28 cellular contexts compared by ENCODE assay signal in the genomic region with DNA sequence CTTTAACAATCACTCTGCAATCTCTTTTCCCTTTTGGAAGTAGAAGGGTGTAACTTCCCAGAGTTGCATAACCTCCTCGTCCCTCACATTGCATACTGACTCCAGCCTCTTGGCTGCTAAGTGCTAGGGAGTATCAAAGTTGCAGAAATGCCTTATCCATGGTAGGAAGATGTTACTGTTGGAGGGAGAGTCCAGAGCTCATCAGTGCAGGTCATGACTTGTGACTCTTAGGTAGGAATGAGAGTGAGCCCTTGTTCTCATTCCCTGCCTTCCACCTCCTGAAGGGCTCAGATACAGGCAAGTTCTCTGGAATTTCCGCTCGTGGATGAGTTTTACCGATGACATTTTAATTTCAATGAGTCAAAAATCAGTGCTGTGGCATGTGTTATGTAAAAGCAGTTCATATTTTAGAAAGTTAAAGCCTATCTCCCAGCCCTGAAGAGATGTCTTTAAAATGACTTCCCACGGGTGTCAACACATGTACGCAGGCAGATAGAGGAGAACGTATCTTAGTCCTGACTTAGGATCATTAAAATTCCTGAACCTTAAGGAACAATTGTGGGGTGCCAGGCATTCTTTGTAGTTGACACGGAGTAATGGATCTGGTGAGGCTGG. TPM values are rescaled to one million over a fixed set of nuclear protein-coding genes. Genes with fewer than 3 reads are reported as not detected.
DNase-seq lines count a peak whose midpoint lies in the region; ATAC-seq, FAIRE-seq and TF ChIP-seq lines count a peak whose summit lies in the region.
"Had no signal": no experiment of that assay in that cellular context is flagged by ENCODE, and none has a peak within 500 bp of the region (broad histone marks: within the 10 kb centered on the region; RNA-seq: fewer than 3 reads in every experiment).

No MANE protein-coding gene starts in this region.

- ATAC-seq in HepG2 (no peak), right lobe of liver (no peak), pancreas (no peak)

- POLR2A ChIA-PET in HepG2 (lab: Yijun Ruan, JAX) = no interaction called here

- H3K4me1 ChIP-seq in HepG2 (ENCODE audit: insufficient read depth, low read length) (no peaks in the 10 kb centered on the region), right lobe of liver (no peaks in the 10 kb centered on the region), astrocyte (ENCODE audit: insufficient read depth, low read length) (no peaks in the 10 kb centered on the region), pancreas (no peaks in the 10 kb centered on the region)

- DNase-seq in HepG2 (ENCODE audit: low spot score) (no peak), right lobe of liver (no peak), astrocyte (ENCODE audit: low read depth) (peak; percentile 34), fibroblast of mammary gland (ENCODE audit: low read depth) (peak; percentile 8), putamen (ENCODE audit: low spot score) (peak; percentile 50), pancreas (no peak), NAMALWA (ENCODE audit: low spot score) (no peak)
- DNase-seq in stimulated activated naive CD4-positive, alpha-beta T cell treated with Interleukin-2 at 50 U/mL for 16 hours (lab: John Stamatoyannopoulos, UW) = no peak
- DNase-seq: ACHN; AML-193; Calu3; CD8-positive, alpha-beta memory T cell; GDM1; H9; IMR-90; MV-4-11; NCI-H1694; NCI-H2081; NCI-H2171; NCI-H446; NCI-H526; OCI-M1; SHP77 had no signal

- H3K4me3 Mint-ChIP-seq in astrocyte (ENCODE audit: unreplicated experiment) = no peak overlapping the region
- H3K4me3 Mint-ChIP-seq: CD8-positive, alpha-beta memory T cell; H9 had no signal

- no peak overlapping the region for H3K9ac ChIP-seq in HepG2 (ENCODE audit: insufficient read depth, low read depth, low read length)
- no peak overlapping the region for H3K9ac ChIP-seq in astrocyte (ENCODE audit: low read length)
- H3K9ac ChIP-seq: KMS-11 had no signal

- intact Hi-C loops in HepG2 (cut with micrococcal nuclease; ENCODE audit: unreplicated experiment) (no loop called here), right lobe of liver (cut with DNase I) (no loop called here), pancreas (cut with DNase I) (no loop called here)

- in situ Hi-C loops in HepG2 (cut with HindIII; ENCODE audit: extremely low pct_ligation_motif_present, low pct_unique_long_range_greater_than_20kb) = no loop called here

- H3K27ac ChIP-seq in HepG2 (ENCODE audit: extremely low read length, insufficient read depth, low read length) (no peak overlapping the region), right lobe of liver (no peak overlapping the region), astrocyte (ENCODE audit: low read depth, low read length) (no peak overlapping the region), pancreas (no peak overlapping the region)
- H3K27ac ChIP-seq: 22Rv1, C4-2B, HL-60, KMS-11 had no signal

- H3K4me3 ChIP-seq in HepG2 (replicated peaks in 1 of 3; ENCODE audit: insufficient read depth in 1 of 3, low read depth in 2 of 3, low read length in 3 of 3) (no peak overlapping the region), right lobe of liver (no peak overlapping the region), astrocyte (ENCODE audit: insufficient read depth, low read depth, low read length) (no peak overlapping the region), fibroblast of mammary gland (ENCODE audit: control insufficient read depth, low read depth, low read length) (no peak overlapping the region), pancreas (no peak overlapping the region)

- no TSS peak for BruUV-seq in HepG2 (replicated peaks; lab: Mats Ljungman, UMichigan)

- peaks cover 0 to 14% of the 10 kb centered on the region in 2 experiments; a peak in 2 of 5 replicates for H3K27me3 ChIP-seq in HepG2 (ENCODE audit: control insufficient read depth in 1 of 2, insufficient read depth in 2 of 2, low read length in 2 of 2)
- H3K27me3 ChIP-seq in right lobe of liver = no peaks in the 10 kb centered on the region
- H3K27me3 ChIP-seq in astrocyte (ENCODE audit: insufficient read depth, low read length) = no peaks in the 10 kb centered on the region
- H3K27me3 ChIP-seq in pancreas = no peaks in the 10 kb centered on the region

- no peak overlapping the region for H3K27ac Mint-ChIP-seq in astrocyte (ENCODE audit: unreplicated experiment)
- H3K27ac Mint-ChIP-seq: H9 had no signal

- H3K27me3 Mint-ChIP-seq in astrocyte (ENCODE audit: low read depth, unreplicated experiment) = peaks cover 54% of the 10 kb centered on the region

- no peak for TF ChIP-seq EP300 in HepG2 (IDR thresholded peaks at IDR 0.05; ENCODE audit: low read depth in 2 of 2, low read length in 2 of 2)
- TF ChIP-seq EP300 in HepG2 (CRISPR knock-in tag; IDR thresholded peaks at IDR 0.05; ENCODE audit: borderline replicate concordance) = no peak

- H3K9me3 Mint-ChIP-seq in astrocyte (ENCODE audit: unreplicated experiment) = peaks cover 4% of the 10 kb centered on the region
- H3K9me3 Mint-ChIP-seq: H9 had no signal

- H3K9me3 ChIP-seq in HepG2 (ENCODE audit: low read length) (no peaks in the 10 kb centered on the region), right lobe of liver (no peaks in the 10 kb centered on the region), astrocyte (ENCODE audit: insufficient read depth, low read depth, low read length) (no peaks in the 10 kb centered on the region), pancreas (no peaks in the 10 kb centered on the region)

- no peak for TF ChIP-seq POLR2A in HepG2 (IDR thresholded peaks at IDR 0.05; ENCODE audit: insufficient read depth in 1 of 2, low read depth in 2 of 2, low read length in 2 of 2)
- TF ChIP-seq POLR2A in right lobe of liver (IDR thresholded peaks at IDR 0.05) = no peak

- WGBS in HepG2 (ENCODE audit: low lambda C conversion rate) = 0% methylated on average over 5 of the region's 8 CpGs
- WGBS in right lobe of liver (ENCODE audit: insufficient coverage, low coverage, low lambda C conversion rate, missing lambda C conversion rate) = 49% methylated on average over 8 of the region's 8 CpGs
- 38 to 54% methylated on average over 8 of the region's 8 CpGs for WGBS in pancreas, 2 donors

- H3K4me2 ChIP-seq in HepG2 (ENCODE audit: low read depth, low read length) (no peak overlapping the region), astrocyte (ENCODE audit: low read length) (no peak overlapping the region)
- H3K4me2 ChIP-seq: KMS-11 had no signal

- TF ChIP-seq RAD21 in HepG2 (CRISPR knock-in tag; IDR thresholded peaks at IDR 0.05) = no peak

- H3K36me3 ChIP-seq in HepG2 (replicated peaks in 1 of 2; ENCODE audit: control insufficient read depth in 1 of 2, insufficient read depth in 2 of 2, low read length in 2 of 2) (no peaks in the 10 kb centered on the region), right lobe of liver (no peaks in the 10 kb centered on the region), astrocyte (ENCODE audit: insufficient read depth, low read length) (no peaks in the 10 kb centered on the region), pancreas (no peaks in the 10 kb centered on the region)

- no peaks in the 10 kb centered on the region for H3K36me3 Mint-ChIP-seq in astrocyte (ENCODE audit: low read depth, unreplicated experiment)
- H3K36me3 Mint-ChIP-seq: CD8-positive, alpha-beta memory T cell had no signal

- H3K79me2 ChIP-seq in HepG2 (ENCODE audit: insufficient read depth, low read length) (no peaks in the 10 kb centered on the region), astrocyte (ENCODE audit: insufficient read depth, low read length) (peaks cover 3% of the 10 kb centered on the region)

- H2AFZ ChIP-seq in HepG2 (ENCODE audit: low read length) (no peak overlapping the region), astrocyte (ENCODE audit: low read depth, low read length) (no peak overlapping the region)

- TF ChIP-seq CTCF in HepG2 (CRISPR knock-in tag; IDR thresholded peaks at IDR 0.05) (no peak), right lobe of liver (IDR thresholded peaks at IDR 0.05) (no peak), astrocyte (IDR thresholded peaks at IDR 0.05; ENCODE audit: insufficient read depth, low read depth, low read length) (no peak), fibroblast of mammary gland (conservative IDR thresholded peaks at IDR 0.05; ENCODE audit: control insufficient read depth, insufficient read depth, low read depth, low read length) (no peak), pancreas (IDR thresholded peaks at IDR 0.05) (no peak)

- CTCF ChIA-PET in HepG2 (lab: Yijun Ruan, JAX; ENCODE audit: low intra/inter-chr PET ratio, low total read pairs) = no interaction called here

- no peak for FAIRE-seq in HepG2 (lab: Jason Lieb, UNC)
- FAIRE-seq in astrocyte (lab: Jason Lieb, UNC) = no peak
- no peak for FAIRE-seq in pancreas (lab: Jason Lieb, UNC)

- H3K4me1 Mint-ChIP-seq in astrocyte (ENCODE audit: low read depth, unreplicated experiment) = no peaks in the 10 kb centered on the region
- H3K4me1 Mint-ChIP-seq: CD8-positive, alpha-beta memory T cell had no signal

- H4K20me1 ChIP-seq in HepG2 (ENCODE audit: insufficient read depth, low read length) (no peaks in the 10 kb centered on the region), astrocyte (ENCODE audit: insufficient read depth, low read length) (no peaks in the 10 kb centered on the region)

RNA-seq across cellular contexts. Expression of gene IRX1, which starts 17.0 kb away (rescaled TPM):
- not detected in 2 replicates for total RNA-seq in HepG2 (2016; rRNA removed; fragmentation: Illumina TruSeq; extraction: Trizol)
- not detected in 2 replicates for total RNA-seq in HepG2 (2016; cell fraction: cytosol; rRNA removed; fragmentation: Illumina TruSeq; extraction: Trizol; ENCODE audit: low read depth)
- total RNA-seq in HepG2 (2016; cell fraction: insoluble cytoplasmic fraction; rRNA removed; fragmentation: Illumina TruSeq; extraction: Trizol) = not detected in 2 replicates
- total RNA-seq in HepG2 (2016; cell fraction: membrane; rRNA removed; fragmentation: Illumina TruSeq; extraction: Trizol) = not detected in 2 replicates
- not detected in 2 replicates for total RNA-seq in HepG2 (2016; cell fraction: nucleus; rRNA removed; fragmentation: Illumina TruSeq; extraction: Trizol)
- polyA plus RNA-seq in HepG2 (2011; rRNA removed) = not detected in 2 replicates
- not detected in 2 replicates for polyA plus RNA-seq in HepG2 (2011; cell fraction: cytosol; rRNA removed)
- polyA plus RNA-seq in HepG2 (2011; cell fraction: nucleus; rRNA removed) = not detected in 2 replicates
- polyA plus RNA-seq in HepG2 (2012) = not detected in 2 replicates
- polyA plus RNA-seq in HepG2 (2016; cell fraction: cytosol; fragmentation: Illumina TruSeq; extraction: Trizol; ENCODE audit: low read depth) = not detected in 2 replicates
- not detected in 2 replicates for polyA plus RNA-seq in HepG2 (2016; cell fraction: insoluble cytoplasmic fraction; fragmentation: Illumina TruSeq; extraction: Trizol; ENCODE audit: low read depth)
- not detected in 2 replicates for polyA plus RNA-seq in HepG2 (2016; cell fraction: membrane; fragmentation: Illumina TruSeq; extraction: Trizol; ENCODE audit: low read depth)
- polyA plus RNA-seq in HepG2 (2016; cell fraction: nucleus; fragmentation: Illumina TruSeq; extraction: Trizol; ENCODE audit: insufficient read depth, low read depth) = not detected in 2 replicates
- not detected in 2 replicates for polyA minus RNA-seq in HepG2 (2011; rRNA and poly(A)+ RNA removed; ENCODE audit: low replicate concordance)
- polyA minus RNA-seq in HepG2 (2011; cell fraction: cytosol; rRNA and poly(A)+ RNA removed) = not detected in 2 replicates
- not detected in 2 replicates for polyA minus RNA-seq in HepG2 (2011; cell fraction: nucleus; rRNA and poly(A)+ RNA removed)
- total RNA-seq in right lobe of liver = not detected
- 0.14 and 0.52 TPM in 2 replicates for total RNA-seq in astrocyte
- under 1 TPM in 5 of 6 donors, not detected in 1; 0.09 to 0.56 (median 0.38) TPM for total RNA-seq in pancreas
- polyA plus RNA-seq in pancreas = 1 to 10 TPM in 1 of 2 donors, under 1 TPM in 1; 0.61 to 3.4 TPM
- total RNA-seq: Calu3; CD8-positive, alpha-beta memory T cell; HT-29; IMR-90 had no signal
- polyA plus RNA-seq: CD8-positive, alpha-beta memory T cell; IMR-90 had no signal

Comparison
In these comparisons a context has a peak if more than half of its experiments do, and no peak if none do; other contexts are left out.
1. DNase-seq: peak in astrocyte (single experiment), fibroblast of mammary gland (single experiment) and putamen (single experiment); none in HepG2 (single experiment), right lobe of liver (0 of 3), pancreas (0 of 6), NAMALWA (single experiment) and stimulated activated naive CD4-positive, alpha-beta T cell treated with Interleukin-2 at 50 U/mL for 16 hours (single experiment).